In the genomic region with DNA sequence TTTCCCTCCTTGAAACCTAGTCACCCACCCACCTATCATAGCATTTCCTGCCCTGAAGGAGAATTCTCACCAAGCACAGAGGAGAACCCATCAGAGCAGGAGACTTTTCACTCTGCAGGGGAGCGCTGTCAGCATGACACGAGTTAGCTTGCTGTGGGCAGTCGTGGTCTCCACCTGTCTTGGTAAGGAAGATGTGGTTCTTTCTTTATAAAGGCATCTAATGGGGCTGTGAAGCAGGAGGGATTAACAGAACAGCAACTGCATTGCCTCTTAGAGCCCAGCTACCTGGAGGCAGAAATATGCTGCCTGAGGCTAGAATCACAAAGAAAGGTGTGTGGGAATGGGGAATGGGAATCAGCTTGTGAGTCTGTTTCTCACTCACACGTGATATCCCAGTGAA, we compare ENCODE assay signal across 18 cellular contexts.
A peak's percentile ranks its signal among the peaks of the same experiment; 100 is the strongest.
DNase-seq lines count a peak whose midpoint lies in the region; ATAC-seq and TF ChIP-seq lines count a peak whose summit lies in the region.
"Had no signal": no experiment of that assay in that cellular context is flagged by ENCODE, and none has a peak within 500 bp of the region (broad histone marks: within the 10 kb centered on the region; RNA-seq: fewer than 3 reads in every experiment).

No MANE protein-coding gene starts in this region.

- H3K4me1 Mint-ChIP-seq in activated T-cell treated with anti-CD3 and anti-CD28 coated beads, Interleukin-2, amount 50 U/mL, for 72 hours (ENCODE audit: low read depth) = peaks cover 5% of the 10 kb centered on the region
- peaks cover 4% of the 10 kb centered on the region for H3K4me1 Mint-ChIP-seq in activated naive CD8-positive, alpha-beta T cell treated with anti-CD3 and anti-CD28 coated beads, Interleukin-2, amount 50 U/mL, for 24 hours
- H3K4me1 Mint-ChIP-seq in stimulated activated naive CD8-positive, alpha-beta T cell treated with anti-CD3 and anti-CD28 coated beads, Interleukin-15, amount 100 ng/mL, for 72 hours = no peaks in the 10 kb centered on the region

- no peaks in the 10 kb centered on the region for H3K36me3 ChIP-seq in HEK293 (ENCODE audit: control insufficient read depth in 2 of 2, insufficient read depth in 1 of 2, low read length in 2 of 2)
- H3K36me3 ChIP-seq: left lung, right lobe of liver, WERI-Rb-1 had no signal

- ATAC-seq in activated T-cell treated with anti-CD3 and anti-CD28 coated beads, Interleukin-2, amount 50 U/mL, for 72 hours (replicated peaks in 1 of 2) = no peak
- no peak for ATAC-seq in activated naive CD8-positive, alpha-beta T cell treated with anti-CD3 and anti-CD28 coated beads, Interleukin-2, amount 50 U/mL, for 24 hours
- ATAC-seq in stimulated activated naive CD8-positive, alpha-beta T cell treated with anti-CD3 and anti-CD28 coated beads, Interleukin-15, amount 100 ng/mL, for 72 hours = no peak
- no peak for ATAC-seq in sciatic nerve
- ATAC-seq: left lung, right lobe of liver had no signal

- peak overlapping the region; percentile 47 to 60 for H3K4me3 Mint-ChIP-seq in activated T-cell treated with anti-CD3 and anti-CD28 coated beads, Interleukin-2, amount 50 U/mL, for 72 hours
- peak overlapping the region; percentile 45 for H3K4me3 Mint-ChIP-seq in activated naive CD8-positive, alpha-beta T cell treated with anti-CD3 and anti-CD28 coated beads, Interleukin-2, amount 50 U/mL, for 24 hours
- peak overlapping the region; percentile 42 to 47 for H3K4me3 Mint-ChIP-seq in stimulated activated naive CD8-positive, alpha-beta T cell treated with anti-CD3 and anti-CD28 coated beads, Interleukin-15, amount 100 ng/mL, for 72 hours
- H3K4me3 Mint-ChIP-seq: CD14-positive monocyte, IgD-negative memory B cell, nephron progenitor cell had no signal

- no peaks in the 10 kb centered on the region for H3K36me3 Mint-ChIP-seq in activated T-cell treated with anti-CD3 and anti-CD28 coated beads, Interleukin-2, amount 50 U/mL, for 72 hours (ENCODE audit: insufficient read depth in 2 of 2)
- H3K36me3 Mint-ChIP-seq in activated naive CD8-positive, alpha-beta T cell treated with anti-CD3 and anti-CD28 coated beads, Interleukin-2, amount 50 U/mL, for 24 hours (ENCODE audit: low read depth) = no peaks in the 10 kb centered on the region
- H3K36me3 Mint-ChIP-seq: CD14-positive monocyte, IgD-negative memory B cell had no signal

- H3K27ac Mint-ChIP-seq in activated T-cell treated with anti-CD3 and anti-CD28 coated beads, Interleukin-2, amount 50 U/mL, for 72 hours = no peak overlapping the region
- H3K27ac Mint-ChIP-seq in activated naive CD8-positive, alpha-beta T cell treated with anti-CD3 and anti-CD28 coated beads, Interleukin-2, amount 50 U/mL, for 24 hours = no peak overlapping the region
- H3K27ac Mint-ChIP-seq in stimulated activated naive CD8-positive, alpha-beta T cell treated with anti-CD3 and anti-CD28 coated beads, Interleukin-15, amount 100 ng/mL, for 72 hours = peak overlapping the region in 1 of 2 donors; percentile 72
- H3K27ac Mint-ChIP-seq: CD14-positive monocyte, IgD-negative memory B cell, nephron progenitor cell had no signal

- no peak for DNase-seq in activated T-cell treated with anti-CD3 and anti-CD28 coated beads, Interleukin-2, amount 50 U/mL, for 72 hours
- DNase-seq in activated T-cell treated with anti-CD3 and anti-CD28 coated beads, Interleukin-2, amount 50 U/mL, for 1 hour = no peak
- no peak for DNase-seq in activated naive CD8-positive, alpha-beta T cell treated with anti-CD3 and anti-CD28 coated beads, Interleukin-2, amount 50 U/mL, for 24 hours
- no peak for DNase-seq in stimulated activated naive CD8-positive, alpha-beta T cell treated with anti-CD3 and anti-CD28 coated beads, Interleukin-15, amount 100 ng/mL, for 72 hours
- DNase-seq in cortex of kidney (lab: John Stamatoyannopoulos, UW) (no peak), sciatic nerve (ENCODE audit: low spot score) (no peak)
- DNase-seq: activated gamma-delta T cell; cerebellar nuclear complex; GDM1; left lung; NCI-H510A treated with DMSO at 0.1 percent for 48 hours; nephron progenitor cell; right lobe of liver; stimulated activated CD8-positive, alpha-beta memory T cell treated with anti-CD3 and anti-CD28 coated beads, Interleukin-4, amount 100 ng/mL, for 48 hours; WERI-Rb-1 had no signal

- H3K9me3 Mint-ChIP-seq in activated T-cell treated with anti-CD3 and anti-CD28 coated beads, Interleukin-2, amount 50 U/mL, for 72 hours = no peaks in the 10 kb centered on the region
- H3K9me3 Mint-ChIP-seq in activated naive CD8-positive, alpha-beta T cell treated with anti-CD3 and anti-CD28 coated beads, Interleukin-2, amount 50 U/mL, for 24 hours = no peaks in the 10 kb centered on the region
- no peaks in the 10 kb centered on the region for H3K9me3 Mint-ChIP-seq in stimulated activated naive CD8-positive, alpha-beta T cell treated with anti-CD3 and anti-CD28 coated beads, Interleukin-15, amount 100 ng/mL, for 72 hours
- H3K9me3 Mint-ChIP-seq: CD14-positive monocyte, IgD-negative memory B cell, nephron progenitor cell had no signal

- no peaks in the 10 kb centered on the region for H3K27me3 Mint-ChIP-seq in activated T-cell treated with anti-CD3 and anti-CD28 coated beads, Interleukin-2, amount 50 U/mL, for 72 hours (ENCODE audit: low read depth)
- H3K27me3 Mint-ChIP-seq in activated naive CD8-positive, alpha-beta T cell treated with anti-CD3 and anti-CD28 coated beads, Interleukin-2, amount 50 U/mL, for 24 hours = no peaks in the 10 kb centered on the region
- H3K27me3 Mint-ChIP-seq in stimulated activated naive CD8-positive, alpha-beta T cell treated with anti-CD3 and anti-CD28 coated beads, Interleukin-15, amount 100 ng/mL, for 72 hours = no peaks in the 10 kb centered on the region

- TF ChIP-seq CTCF in HEK293 (tag by site-specific recombination; IDR thresholded peaks at IDR 0.05) = no peak

- no peak overlapping the region for H3K27ac ChIP-seq in HEK293 (ENCODE audit: extremely low read depth, low read depth, low read length)
- H3K27ac ChIP-seq: left lung, right lobe of liver, WERI-Rb-1 had no signal

- H3K4me1 ChIP-seq in HEK293 (ENCODE audit: control insufficient read depth, insufficient read depth, low read length) = peaks cover 11% of the 10 kb centered on the region
- H3K4me1 ChIP-seq: left lung, right lobe of liver had no signal

- H3K9me3 ChIP-seq in HEK293 (ENCODE audit: control insufficient read depth, insufficient read depth, low read depth, low read length) = no peaks in the 10 kb centered on the region
- H3K9me3 ChIP-seq: left lung, right lobe of liver had no signal

- CTCF ChIA-PET in HEK293 (lab: Yijun Ruan, JAX) = interaction anchor here (0.7 to 1.5 kb wide), 7 partner anchors 8 to 70 kb away, joined by 3 to 6 read pairs (median 3); no protein-coding TSS in a partner anchor

- intact Hi-C loops in sciatic nerve (cut with DNase I) = no loop called here

- H3K4me3 ChIP-seq in HEK293 (ENCODE audit: low read depth, low read length) = no peak overlapping the region
- H3K4me3 ChIP-seq: left lung, right lobe of liver had no signal

- POLR2A ChIA-PET in HEK293 (lab: Yijun Ruan, JAX) = no interaction called here

TF ChIP-seq in HEK293, 187 proteins besides CTCF, POLR2A, EP300 and RAD21:
- TF ChIP-seq ZFP69B (tag by site-specific recombination; IDR thresholded peaks at IDR 0.05) (no peak), ZNF660 (tag by site-specific recombination; IDR thresholded peaks at IDR 0.05) (no peak), REPIN1 (tag by site-specific recombination; IDR thresholded peaks at IDR 0.05; ENCODE audit: low read depth) (no peak), ZNF274 (IDR thresholded peaks at IDR 0.05; ENCODE audit: low read length) (no peak), ZNF274 (tag by site-specific recombination; IDR thresholded peaks at IDR 0.05; ENCODE audit: borderline replicate concordance) (no peak), ZIC2 (tag by site-specific recombination; IDR thresholded peaks at IDR 0.05) (0 out of 2 replicates have a peak, but pooled peaks have one; percentile 9), GLIS1 (tag by site-specific recombination; IDR thresholded peaks at IDR 0.05) (peak; percentile 52)
TF ChIP-seq in HEK293: peak in this region for 2.
